ENCODE assay signal across 17 cellular contexts in genomic region chr5:16693879-16694278, GRCh38.
A peak's percentile ranks its signal among the peaks of the same experiment; 100 is the strongest.
DNase-seq lines count a peak whose midpoint lies in the region; ATAC-seq, FAIRE-seq and TF ChIP-seq lines count a peak whose summit lies in the region.
"Had no signal": no experiment of that assay in that cellular context is flagged by ENCODE, and none has a peak within 500 bp of the region (broad histone marks: within the 10 kb centered on the region; RNA-seq: fewer than 3 reads in every experiment).

No MANE protein-coding gene starts in this region.

- no peak overlapping the region for H3K9ac ChIP-seq in GM23248

- H3K4me2 ChIP-seq in GM23248 (ENCODE audit: unreplicated experiment) = no peak overlapping the region

- no peak overlapping the region for H3K4me3 Mint-ChIP-seq in WTC11
- no peak overlapping the region for H3K4me3 Mint-ChIP-seq in nephron progenitor cell
- H3K4me3 Mint-ChIP-seq: T-helper 17 cell had no signal

- TF ChIP-seq POLR2A in GM12891 (IDR thresholded peaks at IDR 0.05; ENCODE audit: low read depth, low read length) = no peak

- ATAC-seq in WTC11 (no peak), GM21360 (IDR thresholded peaks at IDR 0.05; ENCODE audit: unreplicated experiment) (no peak)
- ATAC-seq: Right ventricle myocardium inferior, T-helper 17 cell had no signal

- CTCF ChIA-PET in WTC11 (lab: Charles Lee) = no interaction called here

- POLR2A ChIA-PET in WTC11 (lab: Charles Lee) = interaction anchor here (1.0 to 1.3 kb wide), 2 partner anchors 13 to 46 kb away, joined by 4 to 6 read pairs; no protein-coding TSS in a partner anchor

- H3K27ac ChIP-seq in GM23248 = no peak overlapping the region

- peak; percentile 35 for DNase-seq in AG20443 (ENCODE audit: low spot score)
- DNase-seq in GM23248 = peak; percentile 23
- no peak for DNase-seq in WTC11 (ENCODE audit: low spot score)
- DNase-seq in nephron progenitor cell = no peak
- DNase-seq in GM12891 (ENCODE audit: insufficient read length, low spot score) = no peak
- no peak for DNase-seq in activated naive CD4-positive, alpha-beta T cell treated with Interleukin-2 at 50 U/mL for 16 hours
- DNase-seq: C1 segment of cervical spinal cord, GF-D8, GOT3, KG1, NCI-H1092, NCI-H1694 treated with DMSO at 0.1 percent for 48 hours, NCI-H2171, NCI-H510A, T-helper 17 cell had no signal

- H4K20me1 ChIP-seq in GM23248 (ENCODE audit: insufficient read depth) = no peaks in the 10 kb centered on the region

- no peaks in the 10 kb centered on the region for H3K27me3 ChIP-seq in GM23248 (replicated peaks; ENCODE audit: insufficient read depth)

- H3K36me3 Mint-ChIP-seq in WTC11 = peaks cover 63% of the 10 kb centered on the region
- peaks cover 91% of the 10 kb centered on the region for H3K36me3 Mint-ChIP-seq in nephron progenitor cell (ENCODE audit: low read depth)

- H3F3A ChIP-seq in GM23248 (ENCODE audit: insufficient read depth) = peaks cover 20% of the 10 kb centered on the region; the same call in 1 of the 2 replicates

- no peaks in the 10 kb centered on the region for H3K9me3 ChIP-seq in GM23248 (ENCODE audit: low read depth)

- H3K9me3 Mint-ChIP-seq in WTC11 (no peaks in the 10 kb centered on the region), nephron progenitor cell (peaks cover 10% of the 10 kb centered on the region)

- H3K79me2 ChIP-seq in GM23248 (ENCODE audit: insufficient read depth) = peaks cover 98% of the 10 kb centered on the region

- 50 to 61% methylated on average over 2 of the region's 2 CpGs for WGBS in GM23248 (ENCODE audit: low coverage in 1 of 2, low lambda C conversion rate in 2 of 2, missing lambda C conversion rate in 2 of 2), 2 experiments

- no peaks in the 10 kb centered on the region for H3K27me3 Mint-ChIP-seq in WTC11 (ENCODE audit: low read depth)
- H3K27me3 Mint-ChIP-seq in nephron progenitor cell (ENCODE audit: low read depth, poor library complexity) = peaks cover 3% of the 10 kb centered on the region

- H2AFZ ChIP-seq in GM23248 = no peak overlapping the region

- no peak for FAIRE-seq in GM12891 (lab: Jason Lieb, UNC)

- no peaks in the 10 kb centered on the region for H3K4me1 ChIP-seq in GM23248 (ENCODE audit: insufficient read depth)

- H3K4me3 ChIP-seq in GM23248 = no peak overlapping the region

- H3K4me1 Mint-ChIP-seq in WTC11 (peaks cover 6% of the 10 kb centered on the region; the same call in 1 of the 2 replicates), nephron progenitor cell (peaks cover 27% of the 10 kb centered on the region)
- H3K4me1 Mint-ChIP-seq: T-helper 17 cell had no signal

- H3K9me2 ChIP-seq in GM23248 (ENCODE audit: insufficient read depth) = no peaks in the 10 kb centered on the region

- no peak for TF ChIP-seq CTCF in WTC11 (IDR thresholded peaks at IDR 0.05)
- TF ChIP-seq CTCF in nephron progenitor cell (IDR thresholded peaks at IDR 0.05) = no peak

- H3K27ac Mint-ChIP-seq in WTC11 (peak overlapping the region; percentile 90), nephron progenitor cell (peak overlapping the region; percentile 42)
- H3K27ac Mint-ChIP-seq: T-helper 17 cell had no signal

- in situ Hi-C loops in GM23248 (cut with MboI) = no loop called here

- peaks cover 16% of the 10 kb centered on the region; the same call in 1 of the 2 replicates for H3K36me3 ChIP-seq in GM23248 (ENCODE audit: low read depth)

TF ChIP-seq in WTC11, 78 proteins besides CTCF, POLR2A, EP300 and RAD21 (continues in another document):
- TF ChIP-seq EMX1 (CRISPR knock-in tag; IDR thresholded peaks at IDR 0.05) (no peak), SMAD4 (CRISPR knock-in tag; IDR thresholded peaks at IDR 0.05) (no peak), ZNF423 (CRISPR knock-in tag; IDR thresholded peaks at IDR 0.05) (no peak), NFATC4 (CRISPR knock-in tag; IDR thresholded peaks at IDR 0.05) (no peak), ZNF219 (CRISPR knock-in tag; IDR thresholded peaks at IDR 0.05; ENCODE audit: borderline replicate concordance) (no peak), E2F1 (CRISPR knock-in tag; IDR thresholded peaks at IDR 0.05) (no peak), ZSCAN18 (CRISPR knock-in tag; IDR thresholded peaks at IDR 0.05) (no peak), GABPB1 (CRISPR knock-in tag; IDR thresholded peaks at IDR 0.05) (no peak), HMGXB4 (CRISPR knock-in tag; IDR thresholded peaks at IDR 0.05) (no peak)

TF ChIP-seq in GM12891, 5 proteins besides CTCF, POLR2A, EP300 and RAD21:
- TF ChIP-seq PAX5 (IDR thresholded peaks at IDR 0.05; ENCODE audit: insufficient read depth, low read length, severe bottlenecking) (no peak), TAF1 (IDR thresholded peaks at IDR 0.05; ENCODE audit: low read depth, low read length) (no peak), POU2F2 (IDR thresholded peaks at IDR 0.05; ENCODE audit: low read depth, low read length) (no peak), SPI1 (IDR thresholded peaks at IDR 0.05; ENCODE audit: low read depth, low read length) (no peak), POLR2AphosphoS5 (IDR thresholded peaks at IDR 0.05; ENCODE audit: low read depth, low read length) (no peak)

Comparison
In these comparisons a context has a peak if more than half of its experiments do, and no peak if none do; other contexts are left out.
1. DNase-seq: peak in AG20443 (single experiment) and GM23248 (single experiment); none in WTC11 (single experiment), nephron progenitor cell (single experiment), GM12891 (single experiment) and activated naive CD4-positive, alpha-beta T cell treated with Interleukin-2 at 50 U/mL for 16 hours (single experiment).